Comparison of ENCODE assay signal across 8 cellular contexts in the genomic region with DNA sequence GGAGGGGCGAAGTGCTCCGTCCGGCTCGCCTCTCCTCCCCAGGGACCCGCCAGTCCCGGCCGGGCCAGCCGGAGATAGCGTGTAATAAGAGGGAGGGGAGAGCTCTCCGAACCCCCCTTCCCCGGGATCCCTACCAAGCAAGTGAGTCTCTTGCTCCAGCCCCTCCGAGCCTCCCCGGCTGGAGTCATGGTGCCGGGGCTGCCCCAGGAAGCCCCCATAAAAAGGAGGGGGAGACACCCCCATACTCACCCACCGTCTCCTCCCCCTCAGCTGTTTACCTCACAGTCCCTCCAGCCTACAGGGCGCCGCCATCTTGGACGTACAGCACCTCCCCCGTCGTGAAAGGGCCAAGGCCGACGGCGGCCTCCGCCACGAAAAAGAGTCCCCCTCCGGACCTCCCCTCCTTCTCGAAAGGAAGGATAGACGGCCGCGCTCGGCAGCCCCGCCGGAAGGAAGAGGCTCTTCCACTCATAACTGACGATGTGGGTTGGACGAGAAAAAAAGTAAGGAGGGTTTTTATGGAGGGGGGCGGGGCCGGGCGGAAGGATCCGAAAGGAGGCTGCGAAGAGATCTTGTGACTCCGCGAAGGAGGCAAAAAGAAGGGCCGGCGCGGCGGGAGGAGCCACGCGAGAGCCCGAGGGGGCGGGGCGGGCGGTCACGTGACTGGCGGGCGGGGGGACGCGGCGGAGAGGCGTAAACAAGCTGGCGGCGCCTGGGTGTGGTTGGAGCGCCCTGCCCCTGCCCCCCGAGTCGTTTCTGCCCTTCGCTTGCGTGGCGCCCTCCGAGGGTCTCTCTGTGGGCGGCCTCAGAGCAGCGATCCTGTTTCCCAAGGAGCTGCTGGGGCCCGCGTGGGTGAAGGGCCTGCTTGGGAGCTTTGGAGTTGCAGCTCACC. TPM values are rescaled to one million over a fixed set of nuclear protein-coding genes. Genes with fewer than 3 reads are reported as not detected.
DNase-seq lines count a peak whose midpoint lies in the region; ATAC-seq and TF ChIP-seq lines count a peak whose summit lies in the region.

TSS of gene TSC1 (minus strand) at position 323 of the 892 bp plus-strand sequence. CDS start 15,744 bp downstream, outside the sequence.

- H3K27ac ChIP-seq in left ventricle myocardium inferior (replicated peaks) (peak within 1 kb of the TSS; percentile 98), upper lobe of right lung (peak within 1 kb of the TSS; percentile 100)

- no peaks in the 10 kb centered on the region for H3K27me3 Mint-ChIP-seq in T-helper 1 cell treated with Interleukin-12 subunit alpha and Interleukin-12 subunit beta and Interleukin-4 antibody, amounts not matched to agents 30 μg/mL and 1 μg/mL, for 36 hours (ENCODE audit: low read depth)
- no peaks in the 10 kb centered on the region for H3K27me3 Mint-ChIP-seq in progenitor cell of endocrine pancreas

- peak within 1 kb of the TSS; percentile 100 for H3K27ac Mint-ChIP-seq in T-helper 1 cell treated with Interleukin-12 subunit alpha and Interleukin-12 subunit beta and Interleukin-4 antibody, amounts not matched to agents 30 μg/mL and 1 μg/mL, for 36 hours
- peak within 1 kb of the TSS; percentile 100 for H3K27ac Mint-ChIP-seq in progenitor cell of endocrine pancreas

- H3K9me3 Mint-ChIP-seq in T-helper 1 cell treated with Interleukin-12 subunit alpha and Interleukin-12 subunit beta and Interleukin-4 antibody, amounts not matched to agents 30 μg/mL and 1 μg/mL, for 36 hours: no peaks in the 10 kb centered on the region
- H3K9me3 Mint-ChIP-seq in progenitor cell of endocrine pancreas (ENCODE audit: low read depth): no peaks in the 10 kb centered on the region

- intact Hi-C loops in left ventricle myocardium inferior (cut with micrococcal nuclease): no loop called here
- intact Hi-C loops in upper lobe of right lung (cut with DNase I): no loop called here

- ATAC-seq in HG02852 (IDR thresholded peaks at IDR 0.05; ENCODE audit: unreplicated experiment): peak; percentile 75
- ATAC-seq in upper lobe of right lung: peak; percentile 94

- TF ChIP-seq CTCF in GM10266 (IDR thresholded peaks at IDR 0.05; ENCODE audit: control insufficient read depth, insufficient read depth, low read depth, missing control alignments): no peak
- TF ChIP-seq CTCF in left ventricle myocardium inferior (IDR thresholded peaks at IDR 0.05; ENCODE audit: borderline replicate concordance): no peak
- no peak for TF ChIP-seq CTCF in progenitor cell of endocrine pancreas (IDR thresholded peaks at IDR 0.05; ENCODE audit: unreplicated experiment)
- TF ChIP-seq CTCF in upper lobe of right lung (IDR thresholded peaks at IDR 0.05): no peak

- H3K36me3 Mint-ChIP-seq in T-helper 1 cell treated with Interleukin-12 subunit alpha and Interleukin-12 subunit beta and Interleukin-4 antibody, amounts not matched to agents 30 μg/mL and 1 μg/mL, for 36 hours (ENCODE audit: low read depth): peaks cover 2% of the 10 kb centered on the region
- H3K36me3 Mint-ChIP-seq in progenitor cell of endocrine pancreas (ENCODE audit: insufficient read depth): no peaks in the 10 kb centered on the region

- H3K4me3 ChIP-seq in left ventricle myocardium inferior: peak within 1 kb of the TSS; percentile 100
- H3K4me3 ChIP-seq in upper lobe of right lung: peak within 1 kb of the TSS; percentile 88

- H3K9me3 ChIP-seq in left ventricle myocardium inferior (replicated peaks) (no peaks in the 10 kb centered on the region), upper lobe of right lung (no peaks in the 10 kb centered on the region)

- H3K4me3 Mint-ChIP-seq in T-helper 1 cell treated with Interleukin-12 subunit alpha and Interleukin-12 subunit beta and Interleukin-4 antibody, amounts not matched to agents 30 μg/mL and 1 μg/mL, for 36 hours: peak within 1 kb of the TSS; percentile 98
- peak within 1 kb of the TSS; percentile 98 for H3K4me3 Mint-ChIP-seq in progenitor cell of endocrine pancreas (ENCODE audit: low read depth)

- DNase-seq in GM10266 (ENCODE audit: extremely low spot score) (peak; percentile 91), NCI-H1694 (lab: John Stamatoyannopoulos, UW) (peak; percentile 81), amniotic stem cell (lab: John Stamatoyannopoulos, UW) (peak; percentile 94), left ventricle myocardium inferior (peak; percentile 98), progenitor cell of endocrine pancreas (ENCODE audit: low spot score, unreplicated experiment) (peak; percentile 98), upper lobe of right lung (peak; percentile 99)

- H3K4me1 Mint-ChIP-seq in T-helper 1 cell treated with Interleukin-12 subunit alpha and Interleukin-12 subunit beta and Interleukin-4 antibody, amounts not matched to agents 30 μg/mL and 1 μg/mL, for 36 hours (ENCODE audit: low read depth): peaks cover 17% of the 10 kb centered on the region
- peaks cover 19% of the 10 kb centered on the region for H3K4me1 Mint-ChIP-seq in progenitor cell of endocrine pancreas (ENCODE audit: low read depth)

- H3K36me3 ChIP-seq in left ventricle myocardium inferior (no peaks in the 10 kb centered on the region), upper lobe of right lung (no peaks in the 10 kb centered on the region)

- peaks cover 69% of the 10 kb centered on the region for H3K4me1 ChIP-seq in left ventricle myocardium inferior
- H3K4me1 ChIP-seq in upper lobe of right lung: peaks cover 21% of the 10 kb centered on the region

- H3K27me3 ChIP-seq in left ventricle myocardium inferior (ENCODE audit: low read depth) (no peaks in the 10 kb centered on the region), upper lobe of right lung (no peaks in the 10 kb centered on the region)

RNA-seq across cellular contexts. Expression of gene TSC1, which starts in this region (rescaled TPM):
- total RNA-seq in left ventricle myocardium inferior (52.8 TPM), progenitor cell of endocrine pancreas (65.4 and 69.0 TPM in 2 replicates), upper lobe of right lung (44.9 TPM)

Comparison
In these comparisons a context has a peak if more than half of its experiments do, and no peak if none do; other contexts are left out.
1. Peak in every context shown above with its lines: DNase-seq, ATAC-seq, H3K4me3 ChIP-seq and H3K27ac ChIP-seq.